ENCODE assay signal across 11 cellular contexts in the genomic region with DNA sequence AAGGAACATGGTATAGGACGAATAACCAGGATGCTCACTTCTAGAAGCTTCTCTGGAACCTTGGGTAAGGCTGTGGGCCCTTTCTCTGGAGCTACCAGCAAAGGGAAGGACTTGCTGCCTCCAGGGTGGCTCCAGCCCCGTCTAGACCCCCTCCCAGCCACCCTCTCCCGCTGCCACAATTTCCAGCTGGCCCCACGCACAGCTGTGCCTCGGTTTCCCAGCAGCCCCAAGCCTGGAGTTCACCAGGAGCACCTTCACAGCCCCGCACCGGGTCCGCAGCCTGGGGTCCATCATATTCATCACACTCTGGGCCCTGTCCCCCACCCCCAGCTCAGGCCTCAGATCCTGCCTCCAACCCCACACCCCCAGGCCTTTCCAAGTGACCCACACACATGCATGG.
"Had no signal": no experiment of that assay in that cellular context is flagged by ENCODE, and none has a peak within 500 bp of the region (broad histone marks: within the 10 kb centered on the region; RNA-seq: fewer than 3 reads in every experiment).

No MANE protein-coding gene starts in this region.

- H3K27me3 Mint-ChIP-seq: stimulated activated naive CD8-positive, alpha-beta T cell treated with anti-CD3 and anti-CD28 coated beads, Interleukin-15, Interleukin-2, amounts not matched to agents 100 ng/mL and 50 ng/mL, for 24 hours; T-cell had no signal

- H3K36me3 Mint-ChIP-seq: T-cell had no signal

- FAIRE-seq: astrocyte, islet of Langerhans, pancreas had no signal

- H3K27ac Mint-ChIP-seq: activated T-helper 2 cell treated with anti-CD3 and anti-CD28 coated beads, Interferon-gamma antibody, Interleukin-2, Interleukin-4, amounts not matched to agents 10 μg/mL and 5 μg/mL and 100 μg/mL, durations not matched to agents 14 hours and 24 hours and 36 hours; stimulated activated naive CD8-positive, alpha-beta T cell treated with anti-CD3 and anti-CD28 coated beads, Interleukin-15, Interleukin-2, amounts not matched to agents 100 ng/mL and 50 ng/mL, for 24 hours; T-cell had no signal

- H3K9me3 ChIP-seq: gastrocnemius medialis, pancreas, upper lobe of right lung had no signal

- H3K4me2 ChIP-seq: smooth muscle cell had no signal

- H3K4me3 Mint-ChIP-seq: neural crest cell; stimulated activated naive CD8-positive, alpha-beta T cell treated with anti-CD3 and anti-CD28 coated beads, Interleukin-15, Interleukin-2, amounts not matched to agents 100 ng/mL and 50 ng/mL, for 24 hours; T-cell had no signal

- H3K36me3 ChIP-seq: gastrocnemius medialis, pancreas, upper lobe of right lung, WERI-Rb-1 had no signal

- H3K4me1 ChIP-seq: pancreas, upper lobe of right lung had no signal

- H3K4me3 ChIP-seq: gastrocnemius medialis, pancreas, smooth muscle cell, upper lobe of right lung had no signal

- H3K27me3 ChIP-seq: gastrocnemius medialis, pancreas had no signal

- H3K9me3 Mint-ChIP-seq: activated T-helper 2 cell treated with anti-CD3 and anti-CD28 coated beads, Interferon-gamma antibody, Interleukin-2, Interleukin-4, amounts not matched to agents 10 μg/mL and 5 μg/mL and 100 μg/mL, durations not matched to agents 14 hours and 24 hours and 36 hours; neural crest cell; stimulated activated naive CD8-positive, alpha-beta T cell treated with anti-CD3 and anti-CD28 coated beads, Interleukin-15, Interleukin-2, amounts not matched to agents 100 ng/mL and 50 ng/mL, for 24 hours; T-cell had no signal

- H3K27ac ChIP-seq: pancreas, upper lobe of right lung had no signal
